25 cellular contexts compared by ENCODE assay signal in the genomic region with DNA sequence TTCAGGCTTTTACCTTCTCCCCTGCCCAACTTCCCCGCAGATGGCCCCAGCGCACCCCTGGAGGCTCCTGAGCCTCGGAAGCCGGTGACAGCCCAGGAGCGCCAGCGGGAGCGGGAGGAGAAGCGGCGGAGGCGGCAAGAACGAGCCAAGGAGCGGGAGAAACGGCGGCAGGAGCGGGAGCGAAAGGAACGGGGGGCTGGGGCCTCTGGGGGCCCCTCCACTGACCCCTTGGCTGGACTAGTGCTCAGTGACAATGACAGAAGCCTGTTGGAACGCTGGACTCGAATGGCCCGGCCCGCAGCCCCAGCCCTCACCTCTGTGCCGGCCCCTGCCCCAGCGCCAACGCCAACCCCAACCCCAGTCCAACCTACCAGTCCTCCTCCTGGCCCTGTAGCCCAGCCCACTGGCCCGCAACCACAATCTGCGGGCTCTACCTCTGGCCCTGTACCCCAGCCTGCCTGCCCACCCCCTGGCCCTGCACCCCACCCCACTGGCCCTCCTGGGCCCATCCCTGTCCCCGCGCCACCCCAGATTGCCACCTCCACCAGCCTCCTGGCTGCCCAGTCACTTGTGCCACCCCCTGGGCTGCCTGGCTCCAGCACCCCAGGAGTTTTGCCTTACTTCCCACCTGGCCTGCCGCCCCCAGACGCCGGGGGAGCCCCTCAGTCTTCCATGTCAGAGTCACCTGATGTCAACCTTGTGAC. TPM values are rescaled to one million over a fixed set of nuclear protein-coding genes. Genes with fewer than 3 reads are reported as not detected.
DNase-seq lines count a peak whose midpoint lies in the region; ATAC-seq and TF ChIP-seq lines count a peak whose summit lies in the region.
"Had no signal": no experiment of that assay in that cellular context is flagged by ENCODE, and none has a peak within 500 bp of the region (broad histone marks: within the 10 kb centered on the region; RNA-seq: fewer than 3 reads in every experiment).

No MANE protein-coding gene starts in this region.

- H3K9me3 ChIP-seq in SK-N-MC (ENCODE audit: low read depth, low read length) (no peaks in the 10 kb centered on the region), esophagus muscularis mucosa (no peaks in the 10 kb centered on the region), tibial artery (no peaks in the 10 kb centered on the region)
- H3K9me3 ChIP-seq: gastrocnemius medialis, upper lobe of right lung had no signal

- 91% methylated on average over 31 of the region's 31 CpGs for WGBS in esophagus muscularis mucosa

- no peak overlapping the region for H3K9ac ChIP-seq in SK-N-MC (ENCODE audit: insufficient read length)

- no peak for TF ChIP-seq EP300 in esophagus muscularis mucosa (IDR thresholded peaks at IDR 0.05)

- peak overlapping the region; percentile 71 for H3K27ac ChIP-seq in SK-N-MC
- peak overlapping the region; percentile 65 to 98 (median 96) for H3K27ac ChIP-seq in esophagus muscularis mucosa (replicated peaks in 1 of 4)
- H3K27ac ChIP-seq in tibial artery, result peak overlapping the region; percentile 97 to 98
- H3K27ac ChIP-seq: HL-60, upper lobe of right lung had no signal

- no peak for TF ChIP-seq POLR2A in esophagus muscularis mucosa (IDR thresholded peaks at IDR 0.05; ENCODE audit: low read depth)

- H3K36me3 ChIP-seq in SK-N-MC (ENCODE audit: insufficient read depth, low read length) (peaks cover 58% of the 10 kb centered on the region), esophagus muscularis mucosa (peaks cover 38 to 57% (median 54%) of the 10 kb centered on the region in 4 donors), tibial artery (peaks cover 40 to 51% (median 50%) of the 10 kb centered on the region in 3 donors)

- no peak overlapping the region for H3K4me3 ChIP-seq in SK-N-MC
- no peak overlapping the region for H3K4me3 ChIP-seq in esophagus muscularis mucosa
- H3K4me3 ChIP-seq in tibial artery, result no peak overlapping the region
- H3K4me3 ChIP-seq: gastrocnemius medialis, upper lobe of right lung had no signal

- DNase-seq in SK-N-MC (ENCODE audit: low read depth, low spot score), result no peak
- no peak for DNase-seq in esophagus muscularis mucosa (ENCODE audit: extremely low spot score)
- peak; percentile 8 for DNase-seq in omental fat pad (ENCODE audit: low spot score)
- peak in 1 of 2 donors; percentile 61 for DNase-seq in tibial artery
- DNase-seq in epidermal melanocyte (ENCODE audit: insufficient read length, low spot score), result no peak
- no peak for DNase-seq in RKO (ENCODE audit: low spot score)
- DNase-seq: activated CD4-positive, alpha-beta memory T cell treated with anti-CD3 and anti-CD28 coated beads for 36 hours; activated CD8-positive, alpha-beta memory T cell treated with anti-CD3 and anti-CD28 coated beads, Interleukin-2, amount 50 U/mL, for 4 hours; anterior cingulate cortex; caudate nucleus; dermis blood vessel endothelial cell; gastrocnemius medialis; GOT3; islet precursor cell; Karpas-422; NCI-H1436; RPMI8226 had no signal

- H3K27me3 ChIP-seq in esophagus muscularis mucosa, result no peaks in the 10 kb centered on the region
- no peaks in the 10 kb centered on the region for H3K27me3 ChIP-seq in tibial artery
- H3K27me3 ChIP-seq: gastrocnemius medialis, upper lobe of right lung had no signal

- ATAC-seq in omental fat pad (ENCODE audit: low FRiP score), result no peak
- ATAC-seq in HG02610 (IDR thresholded peaks at IDR 0.05; ENCODE audit: unreplicated experiment), result no peak
- ATAC-seq: activated CD4-positive, CD25-positive, alpha-beta regulatory T cell treated with anti-CD3 and anti-CD28 coated beads, Interleukin-2, amount 50 U/mL, for 24 hours; activated T-helper 17 cell treated with anti-CD3 and anti-CD28 coated beads, Interleukin-2, amount 50 U/mL, for 72 hours; gastrocnemius medialis; upper lobe of right lung had no signal

- H3K4me1 ChIP-seq in esophagus muscularis mucosa (peaks cover 50 to 88% (median 87%) of the 10 kb centered on the region in 4 donors), tibial artery (peaks cover 4 to 80% (median 67%) of the 10 kb centered on the region in 4 donors)

- intact Hi-C loops in esophagus muscularis mucosa (cut with DNase I) (no loop called here), tibial artery (cut with DNase I; ENCODE audit: low total_unique reads) (no loop called here)

- TF ChIP-seq CTCF in esophagus muscularis mucosa (IDR thresholded peaks at IDR 0.05), result no peak
- TF ChIP-seq CTCF in omental fat pad (IDR thresholded peaks at IDR 0.05), result no peak
- TF ChIP-seq CTCF in tibial artery (IDR thresholded peaks at IDR 0.05), result no peak

RNA-seq across cellular contexts. Expression of a gene that starts 3.6 kb away (rescaled TPM):
- 10 to 100 TPM; 26.3 to 41.4 (median 33.2) TPM for total RNA-seq in esophagus muscularis mucosa
- 10 to 100 TPM; 12.9 to 25.2 (median 21.9) TPM for total RNA-seq in omental fat pad

RNA-seq across cellular contexts. Expression of a gene that starts 5.1 kb away (rescaled TPM):
- total RNA-seq in esophagus muscularis mucosa (100 to 1,000 TPM; 127 to 315 (median 226) TPM), omental fat pad (100 to 1,000 TPM in 2 of 4 donors, 10 to 100 TPM in 2; 79.0 to 170 (median 111) TPM)
- total RNA-seq: activated CD4-positive, alpha-beta memory T cell treated with anti-CD3 and anti-CD28 coated beads for 36 hours; activated T-helper 17 cell treated with anti-CD3 and anti-CD28 coated beads, Interleukin-2, amount 50 U/mL, for 72 hours; dermis blood vessel endothelial cell; mononuclear cell; NCI-H460; T-helper 1 cell treated with Interleukin-12 subunit alpha and Interleukin-12 subunit beta and Interleukin-4 antibody, amounts not matched to agents 30 ng/mL and 1 ng/mL, for 36 hours had no signal

RNA-seq across cellular contexts. Expression of a gene that starts 19.4 kb away (rescaled TPM):
- total RNA-seq in esophagus muscularis mucosa, result 10 to 100 TPM in 1 of 4 donors, 1 to 10 TPM in 3; 9.5 to 13.8 (median 9.9) TPM
- 10 to 100 TPM in 3 of 4 donors, 1 to 10 TPM in 1; 8.0 to 27.4 (median 18.3) TPM for total RNA-seq in omental fat pad

RNA-seq across cellular contexts. Expression of a gene that starts 29.1 kb away (rescaled TPM):
- total RNA-seq in esophagus muscularis mucosa (1 to 10 TPM; 2.3 to 5.4 (median 4.3) TPM), omental fat pad (1 to 10 TPM in 3 of 4 donors, under 1 TPM in 1; 0.44 to 3.0 (median 1.7) TPM)
